ENCODE assay signal across 1 cellular context in genomic region chr13:110320645-110321044, GRCh38.
TF ChIP-seq lines count a peak whose summit lies in the region.

No MANE protein-coding gene starts in this region.

TF ChIP-seq in A549, 52 proteins besides CTCF, POLR2A, EP300 and RAD21 (continued from another document):
- TF ChIP-seq, protein P1, sequence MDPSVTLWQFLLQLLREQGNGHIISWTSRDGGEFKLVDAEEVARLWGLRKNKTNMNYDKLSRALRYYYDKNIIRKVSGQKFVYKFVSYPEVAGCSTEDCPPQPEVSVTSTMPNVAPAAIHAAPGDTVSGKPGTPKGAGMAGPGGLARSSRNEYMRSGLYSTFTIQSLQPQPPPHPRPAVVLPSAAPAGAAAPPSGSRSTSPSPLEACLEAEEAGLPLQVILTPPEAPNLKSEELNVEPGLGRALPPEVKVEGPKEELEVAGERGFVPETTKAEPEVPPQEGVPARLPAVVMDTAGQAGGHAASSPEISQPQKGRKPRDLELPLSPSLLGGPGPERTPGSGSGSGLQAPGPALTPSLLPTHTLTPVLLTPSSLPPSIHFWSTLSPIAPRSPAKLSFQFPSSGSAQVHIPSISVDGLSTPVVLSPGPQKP (IDR thresholded peaks at IDR 0.05; ENCODE audit: low read depth, low read length): no peak
- TF ChIP-seq NPAS2 (CRISPR knock-in tag; IDR thresholded peaks at IDR 0.05; ENCODE audit: borderline replicate concordance) (no peak), TFCP2L1 (CRISPR knock-in tag; IDR thresholded peaks at IDR 0.05) (no peak), HOXA7 (CRISPR knock-in tag; IDR thresholded peaks at IDR 0.05) (no peak), SMC3 (IDR thresholded peaks at IDR 0.05) (no peak)
- TF ChIP-seq, protein P2, sequence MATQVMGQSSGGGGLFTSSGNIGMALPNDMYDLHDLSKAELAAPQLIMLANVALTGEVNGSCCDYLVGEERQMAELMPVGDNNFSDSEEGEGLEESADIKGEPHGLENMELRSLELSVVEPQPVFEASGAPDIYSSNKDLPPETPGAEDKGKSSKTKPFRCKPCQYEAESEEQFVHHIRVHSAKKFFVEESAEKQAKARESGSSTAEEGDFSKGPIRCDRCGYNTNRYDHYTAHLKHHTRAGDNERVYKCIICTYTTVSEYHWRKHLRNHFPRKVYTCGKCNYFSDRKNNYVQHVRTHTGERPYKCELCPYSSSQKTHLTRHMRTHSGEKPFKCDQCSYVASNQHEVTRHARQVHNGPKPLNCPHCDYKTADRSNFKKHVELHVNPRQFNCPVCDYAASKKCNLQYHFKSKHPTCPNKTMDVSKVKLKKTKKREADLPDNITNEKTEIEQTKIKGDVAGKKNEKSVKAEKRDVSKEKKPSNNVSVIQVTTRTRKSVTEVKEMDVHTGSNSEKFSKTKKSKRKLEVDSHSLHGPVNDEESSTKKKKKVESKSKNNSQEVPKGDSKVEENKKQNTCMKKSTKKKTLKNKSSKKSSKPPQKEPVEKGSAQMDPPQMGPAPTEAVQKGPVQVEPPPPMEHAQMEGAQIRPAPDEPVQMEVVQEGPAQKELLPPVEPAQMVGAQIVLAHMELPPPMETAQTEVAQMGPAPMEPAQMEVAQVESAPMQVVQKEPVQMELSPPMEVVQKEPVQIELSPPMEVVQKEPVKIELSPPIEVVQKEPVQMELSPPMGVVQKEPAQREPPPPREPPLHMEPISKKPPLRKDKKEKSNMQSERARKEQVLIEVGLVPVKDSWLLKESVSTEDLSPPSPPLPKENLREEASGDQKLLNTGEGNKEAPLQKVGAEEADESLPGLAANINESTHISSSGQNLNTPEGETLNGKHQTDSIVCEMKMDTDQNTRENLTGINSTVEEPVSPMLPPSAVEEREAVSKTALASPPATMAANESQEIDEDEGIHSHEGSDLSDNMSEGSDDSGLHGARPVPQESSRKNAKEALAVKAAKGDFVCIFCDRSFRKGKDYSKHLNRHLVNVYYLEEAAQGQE (IDR thresholded peaks at IDR 0.05): no peak
